19 cellular contexts compared by ENCODE assay signal in the genomic region with DNA sequence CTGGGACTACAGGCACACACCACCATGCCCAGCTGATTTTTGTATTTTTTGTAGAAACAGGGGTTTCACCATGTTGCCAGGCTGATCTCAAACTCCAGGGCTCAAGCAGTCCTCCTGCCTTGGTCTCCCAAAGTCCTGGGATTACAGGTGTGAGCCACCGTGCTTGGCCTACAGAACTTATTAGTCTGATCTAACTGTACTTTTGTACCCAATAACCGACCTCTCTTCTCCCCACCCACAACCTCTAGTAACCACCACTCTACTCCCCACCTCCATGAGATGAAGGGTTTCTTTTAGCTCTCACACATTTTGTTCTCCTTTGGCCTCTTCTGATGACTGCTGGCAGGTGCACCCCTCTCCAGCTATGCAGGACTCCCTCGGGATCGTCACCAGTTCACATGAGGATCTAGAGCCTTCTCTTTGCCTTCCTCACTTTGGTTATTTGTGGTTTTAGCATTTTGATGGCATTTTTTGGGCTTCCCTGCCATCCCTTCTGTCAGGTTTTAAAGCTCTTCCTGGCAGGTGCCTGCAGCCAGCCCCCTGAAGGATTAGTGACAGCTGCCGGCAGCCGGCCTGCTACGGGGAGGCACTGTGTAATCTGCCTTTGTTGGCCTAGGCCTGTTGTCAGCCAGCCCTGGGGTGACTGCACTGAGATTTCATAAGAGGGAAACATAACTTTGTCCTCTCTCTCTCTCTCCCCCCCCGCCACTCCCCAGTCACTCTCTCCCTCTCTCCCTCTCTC.
DNase-seq lines count a peak whose midpoint lies in the region; TF ChIP-seq lines count a peak whose summit lies in the region.
"Had no signal": no experiment of that assay in that cellular context is flagged by ENCODE, and none has a peak within 500 bp of the region (broad histone marks: within the 10 kb centered on the region; RNA-seq: fewer than 3 reads in every experiment).

No MANE protein-coding gene starts in this region.

- H3K36me3 ChIP-seq in mesendoderm (ENCODE audit: control insufficient read depth, insufficient read depth, low read length): no peaks in the 10 kb centered on the region
- H3K36me3 ChIP-seq: BLaER1 treated with 17β-estradiol and CSF1 and Interleukin-3, amounts not matched to agents 10 nM and 100 nM; Peyer's patch; vagina had no signal

- H2BK15ac ChIP-seq in mesendoderm (replicated peaks; ENCODE audit: low read depth): no peak overlapping the region

- H3K4me1 Mint-ChIP-seq in nephron progenitor cell: no peaks in the 10 kb centered on the region
- peaks cover 1% of the 10 kb centered on the region for H3K4me1 Mint-ChIP-seq in activated CD4-positive, alpha-beta T cell treated with anti-CD3 and anti-CD28 coated beads, Interleukin-2, amount 10 ng/mL, durations not matched to agents 24 days and 14 days
- H3K4me1 Mint-ChIP-seq: memory B cell had no signal

- H3K18ac ChIP-seq in mesendoderm (ENCODE audit: low read length): no peak overlapping the region

- no peak for TF ChIP-seq CTCF in epithelial cell of esophagus (IDR thresholded peaks at IDR 0.05; ENCODE audit: insufficient read depth, low read depth, low read length, missing control alignments)
- TF ChIP-seq CTCF in nephron progenitor cell (IDR thresholded peaks at IDR 0.05): no peak

- no peaks in the 10 kb centered on the region for H3K79me1 ChIP-seq in mesendoderm (ENCODE audit: low read length)

- no peak overlapping the region for H4K8ac ChIP-seq in mesendoderm (ENCODE audit: low read depth, low read length)

- DNase-seq in D341Med (ENCODE audit: low spot score) (peak; percentile 85), NCI-H1694 (lab: John Stamatoyannopoulos, UW) (peak; percentile 21), epithelial cell of esophagus (ENCODE audit: low read depth) (peak; percentile 16), nephron progenitor cell (no peak), mesendoderm (no peak), SKM-1 treated with dmso at 0.1 percent for 144 hours (lab: John Stamatoyannopoulos, UW; ENCODE audit: unreplicated experiment) (no peak)
- DNase-seq in activated CD8-positive, alpha-beta memory T cell treated with anti-CD3 and anti-CD28 coated beads, Interleukin-2, amount 50 U/mL, for 4 hours: no peak
- DNase-seq in activated CD4-positive, alpha-beta T cell treated with anti-CD3 and anti-CD28 coated beads, Interleukin-2, amount 10 ng/mL, durations not matched to agents 24 days and 14 days: no peak
- DNase-seq: activated naive CD4-positive, alpha-beta T cell treated with Interleukin-2 at 50 U/mL for 16 hours; EL; IMR-90; NCI-H526 treated with DMSO at 0.1 percent for 48 hours; nucleus accumbens; stimulated activated naive CD8-positive, alpha-beta T cell treated with anti-CD3 and anti-CD28 coated beads, Interleukin-15, Interleukin-2, amounts not matched to agents 100 U/mL and 50 U/mL, for 24 hours; T-helper 1 cell had no signal

- H3K36me3 Mint-ChIP-seq in nephron progenitor cell (ENCODE audit: low read depth): no peaks in the 10 kb centered on the region
- H3K36me3 Mint-ChIP-seq in activated CD4-positive, alpha-beta T cell treated with anti-CD3 and anti-CD28 coated beads, Interleukin-2, amount 10 ng/mL, durations not matched to agents 24 days and 14 days (ENCODE audit: low read depth): no peaks in the 10 kb centered on the region
- H3K36me3 Mint-ChIP-seq: memory B cell had no signal

- no peak overlapping the region for H3K4me2 ChIP-seq in mesendoderm (ENCODE audit: low read length)

- no CpG with 5 or more reads among the region's 8 CpGs for WGBS in mesendoderm (ENCODE audit: extremely low coverage, insufficient coverage, low lambda C conversion rate)

- H3K27ac ChIP-seq in mesendoderm (ENCODE audit: low read depth, low read length): no peak overlapping the region
- H3K27ac ChIP-seq: BLaER1 treated with 17β-estradiol and CSF1 and Interleukin-3, amounts not matched to agents 10 nM and 100 nM; Peyer's patch; vagina had no signal

- no peak overlapping the region for H3K9ac ChIP-seq in mesendoderm (ENCODE audit: low read length)
- H3K9ac ChIP-seq: BLaER1 treated with 17β-estradiol and CSF1 and Interleukin-3, amounts not matched to agents 10 nM and 100 nM had no signal

- no peaks in the 10 kb centered on the region for H3K4me1 ChIP-seq in mesendoderm (ENCODE audit: control insufficient read depth, low read depth, low read length)
- H3K4me1 ChIP-seq: Peyer's patch had no signal

- H3K27me3 Mint-ChIP-seq in nephron progenitor cell (ENCODE audit: low read depth, poor library complexity): peaks cover 8% of the 10 kb centered on the region
- H3K27me3 Mint-ChIP-seq in activated CD4-positive, alpha-beta T cell treated with anti-CD3 and anti-CD28 coated beads, Interleukin-2, amount 10 ng/mL, durations not matched to agents 24 days and 14 days: peaks cover 5% of the 10 kb centered on the region

- no peak overlapping the region for H2BK5ac ChIP-seq in mesendoderm (ENCODE audit: low read length)

- no peak overlapping the region for H3K4ac ChIP-seq in mesendoderm (ENCODE audit: low read depth, low read length)

- H3K9me3 Mint-ChIP-seq in nephron progenitor cell: no peaks in the 10 kb centered on the region
- H3K9me3 Mint-ChIP-seq in activated CD4-positive, alpha-beta T cell treated with anti-CD3 and anti-CD28 coated beads, Interleukin-2, amount 10 ng/mL, durations not matched to agents 24 days and 14 days: peaks cover 3% of the 10 kb centered on the region
- H3K9me3 Mint-ChIP-seq: memory B cell had no signal

- H4K5ac ChIP-seq in mesendoderm (ENCODE audit: low read length): no peak overlapping the region

- no peak overlapping the region for H3K4me3 Mint-ChIP-seq in nephron progenitor cell
- H3K4me3 Mint-ChIP-seq in activated CD4-positive, alpha-beta T cell treated with anti-CD3 and anti-CD28 coated beads, Interleukin-2, amount 10 ng/mL, durations not matched to agents 24 days and 14 days: no peak overlapping the region
- H3K4me3 Mint-ChIP-seq: memory B cell had no signal

- no peak overlapping the region for H3K4me3 ChIP-seq in epithelial cell of esophagus (ENCODE audit: low read length)
- H3K4me3 ChIP-seq in mesendoderm (ENCODE audit: low read length): no peak overlapping the region
- H3K4me3 ChIP-seq: BLaER1 treated with 17β-estradiol and CSF1 and Interleukin-3, amounts not matched to agents 10 nM and 100 nM; Peyer's patch; vagina had no signal

- H3K79me2 ChIP-seq in mesendoderm (ENCODE audit: control insufficient read depth, insufficient read depth, low read length): no peaks in the 10 kb centered on the region

- peak overlapping the region; percentile 44 for H3K27ac Mint-ChIP-seq in nephron progenitor cell
- H3K27ac Mint-ChIP-seq in activated CD4-positive, alpha-beta T cell treated with anti-CD3 and anti-CD28 coated beads, Interleukin-2, amount 10 ng/mL, durations not matched to agents 24 days and 14 days: no peak overlapping the region
- H3K27ac Mint-ChIP-seq: memory B cell had no signal

- no peak overlapping the region for H3K56ac ChIP-seq in mesendoderm (ENCODE audit: low read length)

- intact Hi-C loops in activated CD4-positive, alpha-beta T cell treated with anti-CD3 and anti-CD28 coated beads, Interleukin-2, amount 10 ng/mL, durations not matched to agents 24 days and 14 days (cut with micrococcal nuclease): no loop called here

- no peak overlapping the region for H3K23ac ChIP-seq in mesendoderm (ENCODE audit: low read length)

- no peaks in the 10 kb centered on the region for H3K27me3 ChIP-seq in mesendoderm (ENCODE audit: insufficient read depth, low read length, poor library complexity)
- H3K27me3 ChIP-seq: BLaER1 treated with 17β-estradiol and CSF1 and Interleukin-3, amounts not matched to agents 10 nM and 100 nM; Peyer's patch; vagina had no signal

- H2BK120ac ChIP-seq in mesendoderm (ENCODE audit: low read depth, low read length): no peak overlapping the region

- H2AK5ac ChIP-seq in mesendoderm (ENCODE audit: low read length): no peak overlapping the region

Comparison
In these comparisons a context has a peak if more than half of its experiments do, and no peak if none do; other contexts are left out.
1. DNase-seq: peak in D341Med (single experiment), NCI-H1694 (single experiment) and epithelial cell of esophagus (single experiment); none in nephron progenitor cell (single experiment), mesendoderm (single experiment), activated CD8-positive, alpha-beta memory T cell treated with anti-CD3 and anti-CD28 coated beads, Interleukin-2, amount 50 U/mL, for 4 hours (single experiment), activated CD4-positive, alpha-beta T cell treated with anti-CD3 and anti-CD28 coated beads, Interleukin-2, amount 10 ng/mL, durations not matched to agents 24 days and 14 days (single experiment) and SKM-1 treated with dmso at 0.1 percent for 144 hours (single experiment).